ENCODE assay signal across 28 cellular contexts in the genomic region with DNA sequence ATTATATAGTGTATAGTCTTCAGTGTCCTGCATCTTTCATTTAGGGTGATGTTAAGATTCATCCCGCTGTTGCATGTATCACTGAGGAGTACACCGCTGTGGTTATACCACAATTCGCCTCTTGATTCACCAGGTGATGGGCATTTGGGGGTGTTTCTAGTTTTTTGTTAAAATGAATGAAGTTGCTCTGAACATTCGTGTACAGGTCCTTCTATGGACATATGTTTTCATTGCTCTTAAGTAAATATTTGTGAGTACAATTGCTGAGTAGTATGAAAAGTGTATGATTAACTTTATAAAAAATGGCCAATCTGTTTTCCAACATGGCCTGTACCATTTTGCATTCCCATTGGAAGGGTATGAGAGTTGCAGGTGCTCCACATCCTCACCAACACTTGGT.
"Had no signal": no experiment of that assay in that cellular context is flagged by ENCODE, and none has a peak within 500 bp of the region (broad histone marks: within the 10 kb centered on the region; RNA-seq: fewer than 3 reads in every experiment).

No MANE protein-coding gene starts in this region.

- H3K36me3 ChIP-seq: ascending aorta, esophagus muscularis mucosa, gastroesophageal sphincter, heart right ventricle, WERI-Rb-1 had no signal

- H3K4me3 ChIP-seq: ascending aorta, coronary artery, dorsolateral prefrontal cortex, esophagus muscularis mucosa, gastroesophageal sphincter, heart right ventricle had no signal

- H3K27me3 ChIP-seq: ascending aorta, dorsolateral prefrontal cortex, esophagus muscularis mucosa, gastroesophageal sphincter, heart right ventricle had no signal

- FAIRE-seq: bronchial epithelial cell had no signal

- H3K27ac ChIP-seq: ascending aorta, coronary artery, dorsolateral prefrontal cortex, esophagus muscularis mucosa, gastroesophageal sphincter, heart right ventricle, WERI-Rb-1 had no signal

- DNase-seq: activated B cell treated with CpG ODN at 0.5 μM for 24 hours; activated CD4-positive, alpha-beta memory T cell treated with anti-CD3 and anti-CD28 coated beads for 36 hours; activated CD4-positive, alpha-beta T cell treated with anti-CD3 and anti-CD28 coated beads for 48 hours; activated CD8-positive, alpha-beta memory T cell treated with anti-CD3 and anti-CD28 coated beads, Interleukin-2, amount 10 ng/mL, durations not matched to agents 7 days and 5 days; activated CD8-positive, alpha-beta memory T cell treated with anti-CD3 and anti-CD28 coated beads, Interleukin-2, amount 50 U/mL, for 4 hours; activated CD8-positive, alpha-beta T cell treated with anti-CD3 and anti-CD28 coated beads, Interleukin-2, amount 10 ng/mL, durations not matched to agents 7 days and 5 days; activated gamma-delta T cell; activated naive CD4-positive, alpha-beta T cell; activated naive CD4-positive, alpha-beta T cell treated with anti-CD3 and anti-CD28 coated beads, Interleukin-2, amount 10 ng/mL, durations not matched to agents 7 days and 5 days; activated naive CD8-positive, alpha-beta T cell treated with anti-CD3 and anti-CD28 coated beads, Interleukin-2, amount 10 ng/mL, durations not matched to agents 7 days and 5 days; activated T-cell treated with anti-CD3 and anti-CD28 coated beads, Interleukin-2, amount 50 U/mL, for 1 hour; activated T-cell treated with anti-CD3 and anti-CD28 coated beads, Interleukin-2, amount 50 U/mL, for 72 hours; dorsolateral prefrontal cortex; effector memory CD4-positive, alpha-beta T cell; endodermal cell; foreskin melanocyte; heart right ventricle; T-helper 1 cell; T-helper 17 cell; T1000; WERI-Rb-1 had no signal

- H3K4me1 ChIP-seq: ascending aorta, gastroesophageal sphincter had no signal

- ATAC-seq: activated CD4-positive, CD25-positive, alpha-beta regulatory T cell treated with anti-CD3 and anti-CD28 coated beads, Interleukin-2, amount 50 U/mL, for 24 hours; activated CD8-positive, alpha-beta memory T cell treated with anti-CD3 and anti-CD28 coated beads, Interleukin-2, amount 10 ng/mL, durations not matched to agents 7 days and 5 days; activated CD8-positive, alpha-beta T cell treated with anti-CD3 and anti-CD28 coated beads, Interleukin-2, amount 10 ng/mL, durations not matched to agents 7 days and 5 days; activated naive CD4-positive, alpha-beta T cell treated with anti-CD3 and anti-CD28 coated beads, Interleukin-2, amount 50 U/mL, for 72 hours; activated T-cell treated with anti-CD3 and anti-CD28 coated beads, Interleukin-2, amount 50 U/mL, for 72 hours; gastroesophageal sphincter; heart right ventricle; T-helper 17 cell had no signal

- H3K9me3 ChIP-seq: ascending aorta, esophagus muscularis mucosa, gastroesophageal sphincter, heart right ventricle had no signal
